ENCODE assay signal across 1 cellular context in the genomic region with DNA sequence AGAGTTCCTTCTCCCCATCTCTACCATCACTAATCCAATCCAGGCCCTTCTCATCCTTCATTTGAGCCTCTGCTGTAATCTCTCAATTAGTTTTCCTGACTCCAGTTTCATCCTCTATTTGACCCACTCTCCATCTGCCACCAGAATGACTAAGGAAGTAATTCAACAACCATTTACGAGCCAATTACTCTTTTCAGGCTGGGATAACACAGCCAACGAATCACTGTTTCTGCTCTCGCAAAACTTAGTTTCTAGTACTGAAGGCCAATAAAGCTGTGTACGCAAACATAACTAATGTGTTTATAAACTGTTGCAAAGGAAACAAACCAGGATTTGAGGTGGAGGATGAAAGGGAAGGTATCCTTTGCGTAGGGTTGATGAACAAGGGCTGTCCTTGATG.
TF ChIP-seq lines count a peak whose summit lies in the region.

No MANE protein-coding gene starts in this region.

TF ChIP-seq in GM23338, 12 proteins besides CTCF, POLR2A, EP300 and RAD21:
- TF ChIP-seq, protein P1, sequence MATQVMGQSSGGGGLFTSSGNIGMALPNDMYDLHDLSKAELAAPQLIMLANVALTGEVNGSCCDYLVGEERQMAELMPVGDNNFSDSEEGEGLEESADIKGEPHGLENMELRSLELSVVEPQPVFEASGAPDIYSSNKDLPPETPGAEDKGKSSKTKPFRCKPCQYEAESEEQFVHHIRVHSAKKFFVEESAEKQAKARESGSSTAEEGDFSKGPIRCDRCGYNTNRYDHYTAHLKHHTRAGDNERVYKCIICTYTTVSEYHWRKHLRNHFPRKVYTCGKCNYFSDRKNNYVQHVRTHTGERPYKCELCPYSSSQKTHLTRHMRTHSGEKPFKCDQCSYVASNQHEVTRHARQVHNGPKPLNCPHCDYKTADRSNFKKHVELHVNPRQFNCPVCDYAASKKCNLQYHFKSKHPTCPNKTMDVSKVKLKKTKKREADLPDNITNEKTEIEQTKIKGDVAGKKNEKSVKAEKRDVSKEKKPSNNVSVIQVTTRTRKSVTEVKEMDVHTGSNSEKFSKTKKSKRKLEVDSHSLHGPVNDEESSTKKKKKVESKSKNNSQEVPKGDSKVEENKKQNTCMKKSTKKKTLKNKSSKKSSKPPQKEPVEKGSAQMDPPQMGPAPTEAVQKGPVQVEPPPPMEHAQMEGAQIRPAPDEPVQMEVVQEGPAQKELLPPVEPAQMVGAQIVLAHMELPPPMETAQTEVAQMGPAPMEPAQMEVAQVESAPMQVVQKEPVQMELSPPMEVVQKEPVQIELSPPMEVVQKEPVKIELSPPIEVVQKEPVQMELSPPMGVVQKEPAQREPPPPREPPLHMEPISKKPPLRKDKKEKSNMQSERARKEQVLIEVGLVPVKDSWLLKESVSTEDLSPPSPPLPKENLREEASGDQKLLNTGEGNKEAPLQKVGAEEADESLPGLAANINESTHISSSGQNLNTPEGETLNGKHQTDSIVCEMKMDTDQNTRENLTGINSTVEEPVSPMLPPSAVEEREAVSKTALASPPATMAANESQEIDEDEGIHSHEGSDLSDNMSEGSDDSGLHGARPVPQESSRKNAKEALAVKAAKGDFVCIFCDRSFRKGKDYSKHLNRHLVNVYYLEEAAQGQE (IDR thresholded peaks at IDR 0.05; ENCODE audit: unreplicated experiment): no peak
- TF ChIP-seq, protein P2, sequence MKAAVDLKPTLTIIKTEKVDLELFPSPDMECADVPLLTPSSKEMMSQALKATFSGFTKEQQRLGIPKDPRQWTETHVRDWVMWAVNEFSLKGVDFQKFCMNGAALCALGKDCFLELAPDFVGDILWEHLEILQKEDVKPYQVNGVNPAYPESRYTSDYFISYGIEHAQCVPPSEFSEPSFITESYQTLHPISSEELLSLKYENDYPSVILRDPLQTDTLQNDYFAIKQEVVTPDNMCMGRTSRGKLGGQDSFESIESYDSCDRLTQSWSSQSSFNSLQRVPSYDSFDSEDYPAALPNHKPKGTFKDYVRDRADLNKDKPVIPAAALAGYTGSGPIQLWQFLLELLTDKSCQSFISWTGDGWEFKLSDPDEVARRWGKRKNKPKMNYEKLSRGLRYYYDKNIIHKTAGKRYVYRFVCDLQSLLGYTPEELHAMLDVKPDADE (IDR thresholded peaks at IDR 0.05): no peak
- TF ChIP-seq POLR2AphosphoS5 (IDR thresholded peaks at IDR 0.05; ENCODE audit: low read depth): no peak
- TF ChIP-seq CREB1 (CRISPR knock-in tag; IDR thresholded peaks at IDR 0.05; ENCODE audit: low read depth): no peak
- no peak for TF ChIP-seq ZNF331 (CRISPR knock-in tag; IDR thresholded peaks at IDR 0.05; ENCODE audit: low read depth)
- TF ChIP-seq, protein P3, sequence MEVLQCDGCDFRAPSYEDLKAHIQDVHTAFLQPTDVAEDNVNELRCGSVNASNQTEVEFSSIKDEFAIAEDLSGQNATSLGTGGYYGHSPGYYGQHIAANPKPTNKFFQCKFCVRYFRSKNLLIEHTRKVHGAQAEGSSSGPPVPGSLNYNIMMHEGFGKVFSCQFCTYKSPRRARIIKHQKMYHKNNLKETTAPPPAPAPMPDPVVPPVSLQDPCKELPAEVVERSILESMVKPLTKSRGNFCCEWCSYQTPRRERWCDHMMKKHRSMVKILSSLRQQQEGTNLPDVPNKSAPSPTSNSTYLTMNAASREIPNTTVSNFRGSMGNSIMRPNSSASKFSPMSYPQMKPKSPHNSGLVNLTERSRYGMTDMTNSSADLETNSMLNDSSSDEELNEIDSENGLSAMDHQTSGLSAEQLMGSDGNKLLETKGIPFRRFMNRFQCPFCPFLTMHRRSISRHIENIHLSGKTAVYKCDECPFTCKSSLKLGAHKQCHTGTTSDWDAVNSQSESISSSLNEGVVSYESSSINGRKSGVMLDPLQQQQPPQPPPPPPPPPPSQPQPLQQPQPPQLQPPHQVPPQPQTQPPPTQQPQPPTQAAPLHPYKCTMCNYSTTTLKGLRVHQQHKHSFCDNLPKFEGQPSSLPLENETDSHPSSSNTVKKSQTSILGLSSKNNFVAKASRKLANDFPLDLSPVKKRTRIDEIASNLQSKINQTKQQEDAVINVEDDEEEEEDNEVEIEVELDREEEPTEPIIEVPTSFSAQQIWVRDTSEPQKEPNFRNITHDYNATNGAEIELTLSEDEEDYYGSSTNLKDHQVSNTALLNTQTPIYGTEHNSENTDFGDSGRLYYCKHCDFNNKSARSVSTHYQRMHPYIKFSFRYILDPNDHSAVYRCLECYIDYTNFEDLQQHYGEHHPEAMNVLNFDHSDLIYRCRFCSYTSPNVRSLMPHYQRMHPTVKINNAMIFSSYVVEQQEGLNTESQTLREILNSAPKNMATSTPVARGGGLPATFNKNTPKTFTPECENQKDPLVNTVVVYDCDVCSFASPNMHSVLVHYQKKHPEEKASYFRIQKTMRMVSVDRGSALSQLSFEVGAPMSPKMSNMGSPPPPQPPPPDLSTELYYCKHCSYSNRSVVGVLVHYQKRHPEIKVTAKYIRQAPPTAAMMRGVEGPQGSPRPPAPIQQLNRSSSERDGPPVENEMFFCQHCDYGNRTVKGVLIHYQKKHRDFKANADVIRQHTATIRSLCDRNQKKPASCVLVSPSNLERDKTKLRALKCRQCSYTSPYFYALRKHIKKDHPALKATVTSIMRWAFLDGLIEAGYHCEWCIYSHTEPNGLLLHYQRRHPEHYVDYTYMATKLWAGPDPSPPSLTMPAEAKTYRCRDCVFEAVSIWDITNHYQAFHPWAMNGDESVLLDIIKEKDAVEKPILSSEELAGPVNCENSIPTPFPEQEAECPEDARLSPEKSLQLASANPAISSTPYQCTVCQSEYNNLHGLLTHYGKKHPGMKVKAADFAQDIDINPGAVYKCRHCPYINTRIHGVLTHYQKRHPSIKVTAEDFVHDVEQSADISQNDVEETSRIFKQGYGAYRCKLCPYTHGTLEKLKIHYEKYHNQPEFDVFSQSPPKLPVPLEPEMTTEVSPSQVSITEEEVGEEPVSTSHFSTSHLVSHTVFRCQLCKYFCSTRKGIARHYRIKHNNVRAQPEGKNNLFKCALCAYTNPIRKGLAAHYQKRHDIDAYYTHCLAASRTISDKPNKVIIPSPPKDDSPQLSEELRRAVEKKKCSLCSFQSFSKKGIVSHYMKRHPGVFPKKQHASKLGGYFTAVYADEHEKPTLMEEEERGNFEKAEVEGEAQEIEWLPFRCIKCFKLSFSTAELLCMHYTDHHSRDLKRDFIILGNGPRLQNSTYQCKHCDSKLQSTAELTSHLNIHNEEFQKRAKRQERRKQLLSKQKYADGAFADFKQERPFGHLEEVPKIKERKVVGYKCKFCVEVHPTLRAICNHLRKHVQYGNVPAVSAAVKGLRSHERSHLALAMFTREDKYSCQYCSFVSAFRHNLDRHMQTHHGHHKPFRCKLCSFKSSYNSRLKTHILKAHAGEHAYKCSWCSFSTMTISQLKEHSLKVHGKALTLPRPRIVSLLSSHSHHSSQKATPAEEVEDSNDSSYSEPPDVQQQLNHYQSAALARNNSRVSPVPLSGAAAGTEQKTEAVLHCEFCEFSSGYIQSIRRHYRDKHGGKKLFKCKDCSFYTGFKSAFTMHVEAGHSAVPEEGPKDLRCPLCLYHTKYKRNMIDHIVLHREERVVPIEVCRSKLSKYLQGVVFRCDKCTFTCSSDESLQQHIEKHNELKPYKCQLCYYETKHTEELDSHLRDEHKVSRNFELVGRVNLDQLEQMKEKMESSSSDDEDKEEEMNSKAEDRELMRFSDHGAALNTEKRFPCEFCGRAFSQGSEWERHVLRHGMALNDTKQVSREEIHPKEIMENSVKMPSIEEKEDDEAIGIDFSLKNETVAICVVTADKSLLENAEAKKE (CRISPR knock-in tag; IDR thresholded peaks at IDR 0.05): no peak
- no peak for TF ChIP-seq STAT1 (IDR thresholded peaks at IDR 0.05; ENCODE audit: unreplicated experiment)
- TF ChIP-seq EZH2 (IDR thresholded peaks at IDR 0.05; ENCODE audit: low read depth, unreplicated experiment): no peak
- no peak for TF ChIP-seq ZNF114 (CRISPR knock-in tag; IDR thresholded peaks at IDR 0.05)
- no peak for TF ChIP-seq NANOG (IDR thresholded peaks at IDR 0.05; ENCODE audit: borderline replicate concordance)
- TF ChIP-seq JUNB (IDR thresholded peaks at IDR 0.05; ENCODE audit: unreplicated experiment): no peak
- TF ChIP-seq EZH2phosphoT487 (IDR thresholded peaks at IDR 0.05; ENCODE audit: unreplicated experiment): no peak
